Comparison of ENCODE assay signal across 11 cellular contexts in genomic region chr12:12503384-12504078, GRCh38. TPM values are rescaled to one million over a fixed set of nuclear protein-coding genes. Genes with fewer than 3 reads are reported as not detected.
DNase-seq lines count a peak whose midpoint lies in the region; ATAC-seq and TF ChIP-seq lines count a peak whose summit lies in the region.
"Had no signal": no experiment of that assay in that cellular context is flagged by ENCODE, and none has a peak within 500 bp of the region (broad histone marks: within the 10 kb centered on the region; RNA-seq: fewer than 3 reads in every experiment).

No MANE protein-coding gene starts in this region.

- peaks cover 3% of the 10 kb centered on the region for H3K79me1 ChIP-seq in mesendoderm (ENCODE audit: low read length)

- H2AK5ac ChIP-seq in mesendoderm (ENCODE audit: low read length): no peak overlapping the region

- H3K9me3 ChIP-seq in Peyer's patch: no peaks in the 10 kb centered on the region
- H3K9me3 ChIP-seq in body of pancreas: no peaks in the 10 kb centered on the region
- H3K9me3 ChIP-seq: left ventricle myocardium inferior had no signal

- H3K4me3 ChIP-seq in Peyer's patch: no peak overlapping the region
- H3K4me3 ChIP-seq in mesendoderm (ENCODE audit: low read length): no peak overlapping the region
- no peak overlapping the region for H3K4me3 ChIP-seq in body of pancreas
- H3K4me3 ChIP-seq: left ventricle myocardium inferior had no signal

- intact Hi-C loops in body of pancreas (cut with DNase I): no loop called here

- no peak overlapping the region for H4K8ac ChIP-seq in mesendoderm (ENCODE audit: low read depth, low read length)

- H3K36me3 ChIP-seq in Peyer's patch (peaks cover 0 to 6% (median 0%) of the 10 kb centered on the region in 3 donors), mesendoderm (ENCODE audit: control insufficient read depth, insufficient read depth, low read length) (no peaks in the 10 kb centered on the region), body of pancreas (replicated peaks in 1 of 2; ENCODE audit: insufficient read depth in 1 of 2, low read depth in 2 of 2) (no peaks in the 10 kb centered on the region)
- H3K36me3 ChIP-seq: left ventricle myocardium inferior had no signal

- no peaks in the 10 kb centered on the region for H3K27me3 ChIP-seq in Peyer's patch
- H3K27me3 ChIP-seq in mesendoderm (ENCODE audit: insufficient read depth, low read length, poor library complexity): no peaks in the 10 kb centered on the region
- no peaks in the 10 kb centered on the region for H3K27me3 ChIP-seq in body of pancreas

- H3K79me2 ChIP-seq in mesendoderm (ENCODE audit: control insufficient read depth, insufficient read depth, low read length): peaks cover 2% of the 10 kb centered on the region

- H3K4me1 ChIP-seq in Peyer's patch (peaks cover 0 to 20% (median 5%) of the 10 kb centered on the region in 4 donors), mesendoderm (ENCODE audit: control insufficient read depth, low read depth, low read length) (peaks cover 9% of the 10 kb centered on the region), body of pancreas (peaks cover 42% of the 10 kb centered on the region)

- peak overlapping the region in 1 of 4 donors; percentile 42 for H3K27ac ChIP-seq in Peyer's patch
- no peak overlapping the region for H3K27ac ChIP-seq in mesendoderm (ENCODE audit: low read depth, low read length)
- no peak overlapping the region for H3K27ac ChIP-seq in body of pancreas

- no peak overlapping the region for H3K4ac ChIP-seq in mesendoderm (ENCODE audit: low read depth, low read length)

- H3K4me2 ChIP-seq in mesendoderm (ENCODE audit: low read length): no peak overlapping the region

- TF ChIP-seq POLR2A in Peyer's patch (IDR thresholded peaks at IDR 0.05): no peak
- no peak for TF ChIP-seq POLR2A in body of pancreas (IDR thresholded peaks at IDR 0.05)

- no peak overlapping the region for H3K18ac ChIP-seq in mesendoderm (ENCODE audit: low read length)

- no peak overlapping the region for H2BK15ac ChIP-seq in mesendoderm (replicated peaks; ENCODE audit: low read depth)

- H3K56ac ChIP-seq in mesendoderm (ENCODE audit: low read length): no peak overlapping the region

- no peak overlapping the region for H3K9ac ChIP-seq in mesendoderm (ENCODE audit: low read length)

- 0 out of 3 replicates have a peak, but pooled peaks have one; percentile 4 for TF ChIP-seq CTCF in GM12872 (IDR thresholded peaks at IDR 0.05; ENCODE audit: insufficient read depth, low read depth, low read length)
- peak in 2 of 6 experiments; percentile 5 to 10 for TF ChIP-seq CTCF in Peyer's patch (IDR thresholded peaks at IDR 0.05)
- no peak for TF ChIP-seq CTCF in body of pancreas (IDR thresholded peaks at IDR 0.05)

- no peak overlapping the region for H2BK5ac ChIP-seq in mesendoderm (ENCODE audit: low read length)

- H2BK120ac ChIP-seq in mesendoderm (ENCODE audit: low read depth, low read length): no peak overlapping the region

- no peak overlapping the region for H4K5ac ChIP-seq in mesendoderm (ENCODE audit: low read length)

- DNase-seq in Peyer's patch (peak in 2 of 3 donors; percentile 39 to 64), mesendoderm (peak; percentile 71), body of pancreas (no peak)
- peak; percentile 25 for DNase-seq in activated effector memory CD4-positive, alpha-beta T cell treated with Interleukin-2 at 50 U/mL for 16 hours
- DNase-seq: effector CD4-positive, alpha-beta T cell; left ventricle myocardium inferior; NCI-H226; nucleus accumbens had no signal

- no CpG with 5 or more reads among the region's 9 CpGs for whole genome bisulfite sequencing in mesendoderm (ENCODE audit: extremely low coverage, insufficient coverage, low lambda C conversion rate)
- WGBS in body of pancreas, 2 donors: 83 to 93% methylated on average over 9 of the region's 9 CpGs

- no peak overlapping the region for H3K23ac ChIP-seq in mesendoderm (ENCODE audit: low read length)

- ATAC-seq in HG03432 (IDR thresholded peaks at IDR 0.05; ENCODE audit: unreplicated experiment) (no peak), HG03469 (IDR thresholded peaks at IDR 0.05; ENCODE audit: unreplicated experiment) (no peak), body of pancreas (no peak)

RNA-seq across cellular contexts. Expression of gene DUSP16, which starts 59.1 kb away (rescaled TPM):
- total RNA-seq in Peyer's patch (10 to 100 TPM; 20.6 to 52.6 (median 45.7) TPM), body of pancreas (10 to 100 TPM; 30.3 to 32.9 TPM)
- polyA plus RNA-seq in mesendoderm (2013, experiment 1 of 2): 17.9 TPM
- polyA plus RNA-seq in mesendoderm (2013, experiment 2 of 2): 18.7 TPM

Comparison
In these comparisons a context has a peak if more than half of its experiments do, and no peak if none do; other contexts are left out.
1. DNase-seq: peak in Peyer's patch (2 of 3), activated effector memory CD4-positive, alpha-beta T cell treated with Interleukin-2 at 50 U/mL for 16 hours (single experiment) and mesendoderm (single experiment); none in body of pancreas (0 of 4).